Comparison of ENCODE assay signal across 8 cellular contexts in the genomic region with DNA sequence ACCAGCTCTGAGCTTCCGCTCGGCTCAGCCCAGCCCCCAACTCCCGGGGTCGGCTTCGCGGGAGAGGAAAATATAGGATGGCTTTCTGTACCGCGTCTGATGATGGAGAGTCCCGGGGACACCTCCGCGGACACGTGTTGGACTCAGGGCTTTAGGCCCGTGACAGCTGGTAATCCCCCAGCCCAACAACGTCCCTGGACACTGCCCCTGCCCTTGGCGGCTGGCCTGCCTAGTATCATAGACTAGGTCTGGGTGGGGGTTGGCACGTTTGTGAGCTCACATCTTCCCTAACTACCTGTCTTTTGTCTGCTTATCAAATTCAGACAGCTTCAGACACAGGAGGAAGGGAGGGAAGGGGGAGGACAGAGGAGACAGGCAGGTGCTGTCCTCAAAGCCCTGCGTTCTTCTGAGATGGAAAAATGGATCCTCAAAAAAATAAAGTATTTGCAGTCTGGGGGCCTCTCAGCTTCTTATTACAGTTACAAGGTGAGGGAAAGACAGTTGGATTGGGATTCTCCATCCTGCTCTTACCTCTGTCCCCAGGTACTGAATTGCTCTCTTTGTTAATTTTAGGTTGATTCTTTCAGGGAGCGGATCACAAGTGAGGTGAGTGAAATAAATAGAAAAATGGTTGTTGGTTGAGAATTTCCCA. TPM values are rescaled to one million over a fixed set of nuclear protein-coding genes. Genes with fewer than 3 reads are reported as not detected.
A peak's percentile ranks its signal among the peaks of the same experiment; 100 is the strongest.
DNase-seq lines count a peak whose midpoint lies in the region; ATAC-seq and TF ChIP-seq lines count a peak whose summit lies in the region.

No MANE protein-coding gene starts in this region.

- DNase-seq in GM12865 (ENCODE audit: low read depth) (no peak), mammary epithelial cell (no peak), mesenchymal stem cell (no peak), aorta (no peak), iPS-NIHi11 (ENCODE audit: low spot score) (no peak), superior temporal gyrus (ENCODE audit: extremely low spot score) (no peak)

- H2AFZ ChIP-seq in mammary epithelial cell (ENCODE audit: low read depth, low read length) (peak overlapping the region; percentile 97), mesenchymal stem cell (ENCODE audit: low read depth, low read length) (peak overlapping the region; percentile 6)

- ATAC-seq in HG03469 (IDR thresholded peaks at IDR 0.05; ENCODE audit: unreplicated experiment) (peak; percentile 8), aorta (ENCODE audit: low FRiP score) (peak; percentile 4), GM19463 (IDR thresholded peaks at IDR 0.05; ENCODE audit: unreplicated experiment) (no peak)

- peaks cover 27% of the 10 kb centered on the region for H3K79me1 ChIP-seq in mesenchymal stem cell (replicated peaks; ENCODE audit: low read length, poor library complexity, severe bottlenecking)

- in situ Hi-C loops in mammary epithelial cell (cut with MboI; ENCODE audit: low sequenced_read_pairs in 2 of 2): loop anchor here in 1 of 2 donors (10.0 to 25.0 kb wide), 2 partner anchors 151 to 478 kb away; a partner anchor contains a TSS

- peak overlapping the region; percentile 10 for H2BK5ac ChIP-seq in mesenchymal stem cell (ENCODE audit: low read depth, low read length, poor library complexity, severe bottlenecking)

- H3K4me1 ChIP-seq in mammary epithelial cell (ENCODE audit: insufficient read depth, low read length) (peaks cover 15% of the 10 kb centered on the region), mesenchymal stem cell (ENCODE audit: control insufficient read depth, insufficient read depth, low read depth, low read length) (peaks cover 3% of the 10 kb centered on the region), aorta (ENCODE audit: control insufficient read depth in 1 of 2, insufficient read depth in 2 of 2, low read length in 2 of 2) (no peaks in the 10 kb centered on the region)

- CTCF ChIA-PET in mammary epithelial cell (lab: Charles Lee; ENCODE audit: low non-redundant PET): interaction anchor here (0.6 kb wide), 1 partner anchor 96 kb away, joined by 3 read pairs; no protein-coding TSS in a partner anchor

- H3K14ac ChIP-seq in mesenchymal stem cell (ENCODE audit: low read length in 2 of 2): peak overlapping the region; percentile 23 to 26

- 2% methylated on average over 14 of the region's 18 CpGs for WGBS in mammary epithelial cell (ENCODE audit: low coverage, missing lambda C conversion rate)
- 7% methylated on average over 17 of the region's 18 CpGs for WGBS in mesenchymal stem cell
- 7 to 8% methylated on average over 18 of the region's 18 CpGs for whole genome bisulfite sequencing in aorta, 2 donors

- BruUV-seq in mammary epithelial cell (replicated peaks; lab: Mats Ljungman, UMichigan): no TSS peak

- peak overlapping the region; percentile 71 to 89 for H3K4ac ChIP-seq in mesenchymal stem cell (ENCODE audit: low read depth in 1 of 2, low read length in 2 of 2)

- H3K36me3 ChIP-seq in mammary epithelial cell (ENCODE audit: insufficient read depth, low read length) (peaks cover 17% of the 10 kb centered on the region), mesenchymal stem cell (ENCODE audit: control insufficient read depth in 1 of 2, insufficient read depth in 2 of 2, low read depth in 1 of 2, low read length in 2 of 2) (peaks cover 35 to 43% of the 10 kb centered on the region in 2 experiments), aorta (ENCODE audit: control insufficient read depth in 1 of 2, insufficient read depth in 2 of 2, low read length in 1 of 2) (peaks cover 4% of the 10 kb centered on the region in 2 donors)

- peak overlapping the region; percentile 75 for H4K8ac ChIP-seq in mesenchymal stem cell (ENCODE audit: low read length)

- dilution Hi-C loops in mammary epithelial cell (cut with HindIII; ENCODE audit: low sequenced_read_pairs): no loop called here

- no peak overlapping the region for H2AK5ac ChIP-seq in mesenchymal stem cell (ENCODE audit: low read length, severe bottlenecking)

- H3K18ac ChIP-seq in mesenchymal stem cell (ENCODE audit: low read depth in 1 of 2, low read length in 2 of 2): peak overlapping the region in 1 of 2 experiments; percentile 91

- H3K27me3 ChIP-seq in mammary epithelial cell (ENCODE audit: insufficient read depth, low read length) (no peaks in the 10 kb centered on the region), mesenchymal stem cell (ENCODE audit: control insufficient read depth in 1 of 2, insufficient read depth in 1 of 2, low read length in 2 of 2) (peaks cover 0 to 3% of the 10 kb centered on the region in 2 experiments), aorta (ENCODE audit: control insufficient read depth in 1 of 2, insufficient read depth in 2 of 2, low read length in 1 of 2) (no peaks in the 10 kb centered on the region)

- peak overlapping the region; percentile 96 for H3K27ac ChIP-seq in mammary epithelial cell (ENCODE audit: insufficient read depth, low read depth, low read length)
- no peak overlapping the region for H3K27ac ChIP-seq in mesenchymal stem cell (ENCODE audit: low read length, poor library complexity, severe bottlenecking)
- H3K27ac ChIP-seq in aorta (ENCODE audit: low read depth in 1 of 2, low read length in 2 of 2): peak overlapping the region; percentile 14 to 22

- H3K9me3 ChIP-seq in mammary epithelial cell (replicated peaks; ENCODE audit: insufficient read depth, low read length) (no peaks in the 10 kb centered on the region), mesenchymal stem cell (ENCODE audit: control insufficient read depth, low read length) (no peaks in the 10 kb centered on the region), aorta (ENCODE audit: control insufficient read depth, low read length) (no peaks in the 10 kb centered on the region)

- peak overlapping the region in 1 of 2 experiments; percentile 2 for H3K23ac ChIP-seq in mesenchymal stem cell (ENCODE audit: low read length in 2 of 2)

- peak overlapping the region; percentile 95 for H3K4me3 ChIP-seq in GM12865 (ENCODE audit: low read depth, low read length)
- peak overlapping the region; percentile 66 to 81 (median 78) for H3K4me3 ChIP-seq in mammary epithelial cell (replicated peaks in 1 of 3; ENCODE audit: insufficient read depth in 1 of 3, low read depth in 2 of 3, low read length in 3 of 3)
- H3K4me3 ChIP-seq in mesenchymal stem cell (ENCODE audit: insufficient read depth in 1 of 2, low read depth in 1 of 2, low read length in 2 of 2): peak overlapping the region; percentile 93 to 94
- H3K4me3 ChIP-seq in aorta (ENCODE audit: low read length in 2 of 2): peak overlapping the region; percentile 68 to 74

- no peak overlapping the region for H2BK120ac ChIP-seq in mesenchymal stem cell (ENCODE audit: low read depth, low read length)

- H4K20me1 ChIP-seq in mammary epithelial cell (ENCODE audit: insufficient read depth, low read length): no peaks in the 10 kb centered on the region

- H2BK15ac ChIP-seq in mesenchymal stem cell (ENCODE audit: low read depth, poor library complexity, severe bottlenecking): peak overlapping the region; percentile 6

- H2BK12ac ChIP-seq in mesenchymal stem cell (ENCODE audit: low read length in 2 of 2): no peak overlapping the region

- peak overlapping the region; percentile 65 for H4K91ac ChIP-seq in mesenchymal stem cell (ENCODE audit: low read length)

- no peak for TF ChIP-seq CTCF in GM12865 (IDR thresholded peaks at IDR 0.05; ENCODE audit: insufficient read depth, low read depth, low read length, missing control alignments)
- TF ChIP-seq CTCF in mammary epithelial cell (conservative IDR thresholded peaks at IDR 0.05 in 1 of 2, IDR thresholded peaks at IDR 0.05 in 1 of 2; ENCODE audit: extremely low read depth in 1 of 2, insufficient read depth in 1 of 2, low read depth in 1 of 2, low read length in 2 of 2): no peak

- H3K79me2 ChIP-seq in mammary epithelial cell (ENCODE audit: insufficient read depth, low read length): peaks cover 62% of the 10 kb centered on the region

- intact Hi-C loops in mammary epithelial cell (cut with micrococcal nuclease): no loop called here
- intact Hi-C loops in aorta (cut with DNase I): loop anchor here in 1 of 2 donors (10.0 kb wide), 1 partner anchor 259 kb away; a partner anchor contains a TSS

- H3K4me2 ChIP-seq in mammary epithelial cell (ENCODE audit: insufficient read depth, low read depth, low read length) (peak overlapping the region; percentile 78), mesenchymal stem cell (ENCODE audit: low read length, poor library complexity, severe bottlenecking) (peak overlapping the region; percentile 77)

- H3K9ac ChIP-seq in mammary epithelial cell (ENCODE audit: insufficient read depth, low read length): peak overlapping the region; percentile 98
- H3K9ac ChIP-seq in mesenchymal stem cell (ENCODE audit: low read length): peak overlapping the region; percentile 99

RNA-seq across cellular contexts. Expression of a gene that starts 0.7 kb away (rescaled TPM):
- total RNA-seq in mammary epithelial cell (100 to 1,000 TPM in 1 of 2 donors, 10 to 100 TPM in 1; 93.5 to 186 TPM), aorta (10 to 100 TPM; 57.7 to 69.8 TPM)
- polyA plus RNA-seq in mammary epithelial cell (168 TPM), aorta (10 to 100 TPM; 41.1 to 58.6 TPM)
- 236 TPM for polyA minus RNA-seq in mammary epithelial cell
- polyA plus RNA-seq in mesenchymal stem cell (2013, experiment 1 of 2): 108 TPM
- polyA plus RNA-seq in mesenchymal stem cell (2013, experiment 2 of 2): 107 TPM

RNA-seq across cellular contexts. Expression of a gene that starts 9.8 kb away (rescaled TPM):
- total RNA-seq in mammary epithelial cell (10 to 100 TPM; 90.7 to 99.5 TPM), aorta (10 to 100 TPM; 66.9 to 76.9 TPM)
- polyA plus RNA-seq in mammary epithelial cell (61.7 TPM), aorta (100 to 1,000 TPM in 1 of 2 donors, 10 to 100 TPM in 1; 67.8 to 105 TPM)
- 36.7 TPM for polyA minus RNA-seq in mammary epithelial cell
- 50.2 TPM for polyA plus RNA-seq in mesenchymal stem cell (2013, experiment 1 of 2)
- 52.7 TPM for polyA plus RNA-seq in mesenchymal stem cell (2013, experiment 2 of 2)

RNA-seq across cellular contexts. Expression of a gene that starts 10.5 kb away (rescaled TPM):
- total RNA-seq in mammary epithelial cell (1 to 10 TPM in 1 of 2 donors, under 1 TPM in 1; 0.67 to 2.8 TPM), aorta (1 to 10 TPM; 1.8 to 2.6 TPM)
- polyA plus RNA-seq in mammary epithelial cell (0.57 TPM), aorta (under 1 TPM; 0.25 to 0.38 TPM)
- polyA minus RNA-seq in mammary epithelial cell: not detected
- 0.35 TPM for polyA plus RNA-seq in mesenchymal stem cell (2013, experiment 1 of 2)
- polyA plus RNA-seq in mesenchymal stem cell (2013, experiment 2 of 2): 0.19 TPM

RNA-seq across cellular contexts. Expression of a gene that starts 17.1 kb away (rescaled TPM):
- under 1 TPM in 1 of 2 donors, not detected in 1; 0.31 TPM for total RNA-seq in mammary epithelial cell
- 0.25 TPM for polyA plus RNA-seq in mammary epithelial cell
- polyA minus RNA-seq in mammary epithelial cell: not detected
- polyA plus RNA-seq in mesenchymal stem cell (2013, experiment 1 of 2): 0.12 TPM
- 0.08 TPM for polyA plus RNA-seq in mesenchymal stem cell (2013, experiment 2 of 2)
- total RNA-seq in aorta: 100 to 1,000 TPM; 270 to 344 TPM
- 100 to 1,000 TPM in 1 of 2 donors, 10 to 100 TPM in 1; 82.1 to 107 TPM for polyA plus RNA-seq in aorta

RNA-seq across cellular contexts. Expression of a gene that starts 35.2 kb away (rescaled TPM):
- under 1 TPM in 1 of 2 donors, not detected in 1; under 0.01 TPM for total RNA-seq in mammary epithelial cell
- polyA plus RNA-seq in mammary epithelial cell: not detected
- polyA minus RNA-seq in mammary epithelial cell: not detected
- not detected for polyA plus RNA-seq in mesenchymal stem cell (2013, experiment 1 of 2)
- polyA plus RNA-seq in mesenchymal stem cell (2013, experiment 2 of 2): 0.07 TPM
- under 1 TPM in 1 of 2 donors, not detected in 1; 0.81 TPM for total RNA-seq in aorta
- 1 to 10 TPM in 1 of 2 donors, under 1 TPM in 1; 0.33 to 2.1 TPM for polyA plus RNA-seq in aorta
